ENCODE assay signal across 8 cellular contexts in the genomic region with DNA sequence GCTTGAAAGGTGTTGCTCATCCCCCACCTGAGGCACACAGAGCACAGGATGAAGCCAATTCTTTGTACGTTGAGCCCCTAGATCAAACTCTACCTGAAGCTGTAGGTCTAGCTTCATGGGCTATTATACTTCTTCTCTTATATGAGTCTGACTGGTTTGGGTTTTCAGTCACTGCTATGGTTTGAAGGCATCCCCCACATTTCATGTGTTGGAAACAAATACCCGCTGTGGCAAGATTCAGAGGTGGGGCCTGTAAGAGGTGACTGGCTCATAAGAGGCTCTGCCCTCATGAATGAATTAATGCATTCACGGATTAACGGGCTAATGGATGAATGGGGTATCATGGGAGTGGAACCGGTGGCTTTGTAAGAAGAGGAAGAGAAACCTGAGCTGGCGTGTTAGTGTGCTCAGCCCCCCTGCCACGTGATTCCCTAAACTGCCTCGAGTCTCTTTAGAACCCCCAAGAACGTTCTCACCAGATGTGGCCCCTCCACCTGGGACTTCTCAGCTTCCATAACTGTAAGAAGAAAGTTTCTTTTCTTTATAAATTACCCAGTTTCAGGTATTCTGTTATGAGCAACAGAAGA. TPM values are rescaled to one million over a fixed set of nuclear protein-coding genes. Genes with fewer than 3 reads are reported as not detected.
A peak's percentile ranks its signal among the peaks of the same experiment; 100 is the strongest.
DNase-seq lines count a peak whose midpoint lies in the region; ATAC-seq and TF ChIP-seq lines count a peak whose summit lies in the region.

No MANE protein-coding gene starts in this region.

- peak overlapping the region; percentile 93 for H3K27ac Mint-ChIP-seq in stimulated activated effector memory CD8-positive, alpha-beta T cell treated with anti-CD3 and anti-CD28 coated beads, Interleukin-12 subunit alpha, Interleukin-12 subunit beta, amount 100 ng/mL, for 72 hours

- TF ChIP-seq EP300 in tibial nerve (IDR thresholded peaks at IDR 0.05) = no peak

- peaks cover 0 to 11% of the 10 kb centered on the region in 2 donors for H3K27me3 ChIP-seq in tibial nerve

- H3K27ac ChIP-seq in SK-N-MC = peak overlapping the region; percentile 72; the same call in 1 of the 2 replicates
- peak overlapping the region in 2 of 4 donors; percentile 47 to 53 for H3K27ac ChIP-seq in tibial nerve

- H3K36me3 Mint-ChIP-seq in stimulated activated effector memory CD8-positive, alpha-beta T cell treated with anti-CD3 and anti-CD28 coated beads, Interleukin-12 subunit alpha, Interleukin-12 subunit beta, amount 100 ng/mL, for 72 hours = peaks cover 61% of the 10 kb centered on the region

- TF ChIP-seq CTCF in tibial nerve (IDR thresholded peaks at IDR 0.05) = no peak

- H3K4me1 ChIP-seq in tibial nerve = peaks cover 0 to 55% (median 37%) of the 10 kb centered on the region in 4 donors

- H3K9ac ChIP-seq in SK-N-MC (ENCODE audit: insufficient read length) = no peak overlapping the region

- peak overlapping the region; percentile 53 for H3K4me3 Mint-ChIP-seq in stimulated activated effector memory CD8-positive, alpha-beta T cell treated with anti-CD3 and anti-CD28 coated beads, Interleukin-12 subunit alpha, Interleukin-12 subunit beta, amount 100 ng/mL, for 72 hours

- DNase-seq in SKM-1 treated with dmso at 0.1 percent for 144 hours (lab: John Stamatoyannopoulos, UW; ENCODE audit: unreplicated experiment) = peak; percentile 12
- DNase-seq in SKM-1 (lab: John Stamatoyannopoulos, UW; ENCODE audit: unreplicated experiment) = no peak
- DNase-seq in SK-N-MC (ENCODE audit: low read depth, low spot score) = no peak
- no peak for DNase-seq in stimulated activated effector memory CD8-positive, alpha-beta T cell treated with anti-CD3 and anti-CD28 coated beads, Interleukin-12 subunit alpha, Interleukin-12 subunit beta, amount 100 ng/mL, for 72 hours (ENCODE audit: low spot score in 2 of 2)
- no peak for DNase-seq in HPDE6-E6E7 (ENCODE audit: extremely low spot score)
- no peak for DNase-seq in tibial nerve (ENCODE audit: low spot score in 2 of 2)
- DNase-seq in SW 1271 (lab: John Stamatoyannopoulos, UW) = no peak

- H3K4me3 ChIP-seq in SK-N-MC (no peak overlapping the region), tibial nerve (no peak overlapping the region)

- TF ChIP-seq POLR2A in tibial nerve (IDR thresholded peaks at IDR 0.05) = no peak

- 77 to 86% methylated on average over 9 of the region's 9 CpGs for WGBS in tibial nerve, 2 donors

- no peaks in the 10 kb centered on the region for H3K4me1 Mint-ChIP-seq in stimulated activated effector memory CD8-positive, alpha-beta T cell treated with anti-CD3 and anti-CD28 coated beads, Interleukin-12 subunit alpha, Interleukin-12 subunit beta, amount 100 ng/mL, for 72 hours

- no peaks in the 10 kb centered on the region for H3K36me3 ChIP-seq in SK-N-MC (ENCODE audit: insufficient read depth, low read length)
- H3K36me3 ChIP-seq in tibial nerve = no peaks in the 10 kb centered on the region

- peak; percentile 58 for ATAC-seq in HG02885 (IDR thresholded peaks at IDR 0.05; ENCODE audit: poor library complexity, unreplicated experiment)
- peak; percentile 51 for ATAC-seq in stimulated activated effector memory CD8-positive, alpha-beta T cell treated with anti-CD3 and anti-CD28 coated beads, Interleukin-12 subunit alpha, Interleukin-12 subunit beta, amount 100 ng/mL, for 72 hours

- H3K9me3 ChIP-seq in SK-N-MC (ENCODE audit: low read depth, low read length) (no peaks in the 10 kb centered on the region), tibial nerve (no peaks in the 10 kb centered on the region)

- no peaks in the 10 kb centered on the region for H3K9me3 Mint-ChIP-seq in stimulated activated effector memory CD8-positive, alpha-beta T cell treated with anti-CD3 and anti-CD28 coated beads, Interleukin-12 subunit alpha, Interleukin-12 subunit beta, amount 100 ng/mL, for 72 hours

RNA-seq across cellular contexts. Expression of a gene that starts 39.2 kb away (rescaled TPM):
- total RNA-seq in tibial nerve = 10 to 100 TPM; 30.1 to 50.7 (median 32.5) TPM
